Comparison of ENCODE assay signal across 18 cellular contexts in genomic region chr22:41487037-41487963, GRCh38. TPM values are rescaled to one million over a fixed set of nuclear protein-coding genes. Genes with fewer than 3 reads are reported as not detected.
DNase-seq lines count a peak whose midpoint lies in the region; ATAC-seq lines count a peak whose summit lies in the region.
"Had no signal": no experiment of that assay in that cellular context is flagged by ENCODE, and none has a peak within 500 bp of the region (broad histone marks: within the 10 kb centered on the region; RNA-seq: fewer than 3 reads in every experiment).

No MANE protein-coding gene starts in this region.

- ATAC-seq in memory B cell (ENCODE audit: low read depth): no peak
- ATAC-seq: activated T-cell treated with anti-CD3 and anti-CD28 coated beads, Interleukin-2, amount 50 U/mL, for 72 hours; foreskin keratinocyte had no signal

- no peak overlapping the region for H3K4me3 Mint-ChIP-seq in activated T-cell treated with anti-CD3 and anti-CD28 coated beads, Interleukin-2, amount 50 U/mL, for 24 hours
- no peak overlapping the region for H3K4me3 Mint-ChIP-seq in memory B cell
- H3K4me3 Mint-ChIP-seq: activated T-cell treated with anti-CD3 and anti-CD28 coated beads, Interleukin-2, amount 50 U/mL, for 72 hours; immature natural killer cell had no signal

- no peaks in the 10 kb centered on the region for H3K27me3 Mint-ChIP-seq in activated T-cell treated with anti-CD3 and anti-CD28 coated beads, Interleukin-2, amount 50 U/mL, for 24 hours
- H3K27me3 Mint-ChIP-seq in memory B cell: no peaks in the 10 kb centered on the region
- H3K27me3 Mint-ChIP-seq: CD4-positive, alpha-beta memory T cell had no signal

- H3K27ac ChIP-seq in cingulate gyrus (ENCODE audit: low read depth, low read length) (peak overlapping the region; percentile 29), temporal lobe (ENCODE audit: low read depth, low read length) (peak overlapping the region; percentile 7)
- H3K27ac ChIP-seq: foreskin keratinocyte had no signal

- peaks cover 42% of the 10 kb centered on the region for H3K4me1 Mint-ChIP-seq in activated T-cell treated with anti-CD3 and anti-CD28 coated beads, Interleukin-2, amount 50 U/mL, for 24 hours (ENCODE audit: low read depth)
- H3K4me1 Mint-ChIP-seq in memory B cell: peaks cover 47% of the 10 kb centered on the region

- no peaks in the 10 kb centered on the region for H3K9me3 Mint-ChIP-seq in activated T-cell treated with anti-CD3 and anti-CD28 coated beads, Interleukin-2, amount 50 U/mL, for 24 hours
- H3K9me3 Mint-ChIP-seq in memory B cell: no peaks in the 10 kb centered on the region
- H3K9me3 Mint-ChIP-seq: activated T-cell treated with anti-CD3 and anti-CD28 coated beads, Interleukin-2, amount 50 U/mL, for 72 hours; CD4-positive, alpha-beta memory T cell; immature natural killer cell had no signal

- H3K27ac Mint-ChIP-seq in activated T-cell treated with anti-CD3 and anti-CD28 coated beads, Interleukin-2, amount 50 U/mL, for 24 hours: peak overlapping the region; percentile 35
- peak overlapping the region; percentile 12 for H3K27ac Mint-ChIP-seq in memory B cell
- H3K27ac Mint-ChIP-seq: activated T-cell treated with anti-CD3 and anti-CD28 coated beads, Interleukin-2, amount 50 U/mL, for 72 hours had no signal

- peaks cover 29% of the 10 kb centered on the region for H3K36me3 Mint-ChIP-seq in activated T-cell treated with anti-CD3 and anti-CD28 coated beads, Interleukin-2, amount 50 U/mL, for 24 hours (ENCODE audit: low read depth)
- H3K36me3 Mint-ChIP-seq in memory B cell: peaks cover 10% of the 10 kb centered on the region

- DNase-seq in activated T-cell treated with anti-CD3 and anti-CD28 coated beads, Interleukin-2, amount 50 U/mL, for 24 hours: no peak
- DNase-seq in activated T-cell treated with anti-CD3 and anti-CD28 coated beads, Interleukin-2, amount 50 U/mL, for 48 hours: no peak
- DNase-seq in memory B cell (ENCODE audit: low spot score in 2 of 2): no peak
- DNase-seq in activated CD4-positive, CD25-positive, alpha-beta regulatory T cell treated with anti-CD3 and anti-CD28 coated beads, Interleukin-2, amount 50 U/mL, for 72 hours: no peak
- no peak for DNase-seq in OCI-M1 (lab: John Stamatoyannopoulos, UW)
- no peak for DNase-seq in stimulated activated naive CD4-positive, alpha-beta T cell (lab: John Stamatoyannopoulos, UW)
- DNase-seq: activated CD4-positive, alpha-beta T cell treated with anti-CD3 and anti-CD28 coated beads, Interleukin-2, amount 50 U/mL, for 1 hour; activated T-cell treated with anti-CD3 and anti-CD28 coated beads, Interleukin-2, amount 50 U/mL, for 72 hours; anterior cingulate cortex; CD4-positive, alpha-beta memory T cell; foreskin keratinocyte; immature natural killer cell; KBM-7; NCI-H1436; NCI-H526; stimulated activated CD4-positive, alpha-beta T cell treated with anti-CD3 and anti-CD28 coated beads, Interleukin-4, amount 100 ng/mL, for 24 hours had no signal

RNA-seq across cellular contexts. Expression of gene ACO2, which starts 18.4 kb away (rescaled TPM):
- total RNA-seq in temporal lobe: 72.5 TPM

RNA-seq across cellular contexts. Expression of gene PHF5A, which starts 18.8 kb away (rescaled TPM):
- total RNA-seq in temporal lobe: 25.6 TPM

RNA-seq across cellular contexts. Expression of gene TOB2, which starts 40.7 kb away (rescaled TPM):
- total RNA-seq in temporal lobe: 12.5 TPM

RNA-seq across cellular contexts. Expression of gene POLR3H, which starts 57.0 kb away (rescaled TPM):
- total RNA-seq in temporal lobe: 20.4 TPM
